Comparison of ENCODE assay signal across 8 cellular contexts in genomic region chr5:37197340-37198050, GRCh38. TPM values are rescaled to one million over a fixed set of nuclear protein-coding genes. Genes with fewer than 3 reads are reported as not detected.
DNase-seq lines count a peak whose midpoint lies in the region; ATAC-seq, FAIRE-seq and TF ChIP-seq lines count a peak whose summit lies in the region.

No MANE protein-coding gene starts in this region.

- no peaks in the 10 kb centered on the region for H4K20me1 ChIP-seq in astrocyte (ENCODE audit: insufficient read depth, low read length)

- no peaks in the 10 kb centered on the region for H3K27me3 Mint-ChIP-seq in CD4-positive, alpha-beta T cell
- H3K27me3 Mint-ChIP-seq in astrocyte (ENCODE audit: low read depth, unreplicated experiment), result no peaks in the 10 kb centered on the region

- peak overlapping the region; percentile 84 for H3K4me3 Mint-ChIP-seq in CD4-positive, alpha-beta T cell
- H3K4me3 Mint-ChIP-seq in astrocyte (ENCODE audit: unreplicated experiment), result no peak overlapping the region

- peak in 1 of 10 experiments; percentile 9 for DNase-seq in CD4-positive, alpha-beta T cell
- DNase-seq in astrocyte (ENCODE audit: low read depth), result no peak
- no peak for DNase-seq in AG08395 (ENCODE audit: low spot score)
- no peak for DNase-seq in GDM1 (lab: John Stamatoyannopoulos, UW)
- no peak for DNase-seq in NCI-H2227 (lab: John Stamatoyannopoulos, UW; ENCODE audit: unreplicated experiment)
- DNase-seq in C1 segment of cervical spinal cord (lab: John Stamatoyannopoulos, UW), result no peak

- no peak for TF ChIP-seq CTCF in CD4-positive, alpha-beta T cell (IDR thresholded peaks at IDR 0.05)
- TF ChIP-seq CTCF in astrocyte (IDR thresholded peaks at IDR 0.05; ENCODE audit: insufficient read depth, low read depth, low read length), result no peak

- H2AFZ ChIP-seq in astrocyte (ENCODE audit: low read depth, low read length), result no peak overlapping the region

- POLR2A ChIA-PET in CD4-positive, alpha-beta T cell (lab: Charles Lee), result interaction anchor here (0.6 to 1.6 kb wide), 4 partner anchors 12 to 363 kb away, joined by 3 to 9 read pairs (median 4); partner anchors contain the start of gene NUP155

- no peak overlapping the region for H3K27ac ChIP-seq in CD4-positive, alpha-beta T cell (ENCODE audit: low read depth, low read length)
- H3K27ac ChIP-seq in astrocyte (ENCODE audit: low read depth, low read length), result no peak overlapping the region

- intact Hi-C loops in CD4-positive, alpha-beta T cell (cut with DNase I, micrococcal nuclease), result no loop called here

- no peaks in the 10 kb centered on the region for H3K4me1 ChIP-seq in astrocyte (ENCODE audit: insufficient read depth, low read length)

- peaks cover 16% of the 10 kb centered on the region for H3K36me3 ChIP-seq in astrocyte (ENCODE audit: insufficient read depth, low read length)

- peak; percentile 57 for ATAC-seq in CD4-positive, alpha-beta T cell (ENCODE audit: poor library complexity)
- ATAC-seq in GM19455 (IDR thresholded peaks at IDR 0.05; ENCODE audit: unreplicated experiment), result peak; percentile 71
- peak; percentile 60 for ATAC-seq in HG03469 (IDR thresholded peaks at IDR 0.05; ENCODE audit: unreplicated experiment)

- no peak for FAIRE-seq in astrocyte (lab: Jason Lieb, UNC)

- CTCF ChIA-PET in CD4-positive, alpha-beta T cell (lab: Charles Lee), result no interaction called here

- peak overlapping the region; percentile 76 for H3K27ac Mint-ChIP-seq in CD4-positive, alpha-beta T cell
- no peak overlapping the region for H3K27ac Mint-ChIP-seq in astrocyte (ENCODE audit: unreplicated experiment)

- peaks cover 19% of the 10 kb centered on the region for H3K4me1 Mint-ChIP-seq in CD4-positive, alpha-beta T cell (ENCODE audit: low read depth)
- H3K4me1 Mint-ChIP-seq in astrocyte (ENCODE audit: low read depth, unreplicated experiment), result peaks cover 8% of the 10 kb centered on the region

- no peak overlapping the region for H3K4me3 ChIP-seq in astrocyte (ENCODE audit: insufficient read depth, low read depth, low read length)

- peak overlapping the region; percentile 9 for H3K4me2 ChIP-seq in astrocyte (ENCODE audit: low read length)

- no peak overlapping the region for H3K9ac ChIP-seq in astrocyte (ENCODE audit: low read length)

- H3K79me2 ChIP-seq in astrocyte (ENCODE audit: insufficient read depth, low read length), result no peaks in the 10 kb centered on the region

- no peaks in the 10 kb centered on the region for H3K9me3 ChIP-seq in CD4-positive, alpha-beta T cell (ENCODE audit: control insufficient read depth, low read length)
- H3K9me3 ChIP-seq in astrocyte (ENCODE audit: insufficient read depth, low read depth, low read length), result no peaks in the 10 kb centered on the region

- no peaks in the 10 kb centered on the region for H3K9me3 Mint-ChIP-seq in CD4-positive, alpha-beta T cell
- H3K9me3 Mint-ChIP-seq in astrocyte (ENCODE audit: unreplicated experiment), result no peaks in the 10 kb centered on the region

- H3K27me3 ChIP-seq in CD4-positive, alpha-beta T cell (ENCODE audit: control insufficient read depth, insufficient read depth, low read length), result no peaks in the 10 kb centered on the region
- H3K27me3 ChIP-seq in astrocyte (ENCODE audit: insufficient read depth, low read length), result no peaks in the 10 kb centered on the region

- H3K36me3 Mint-ChIP-seq in CD4-positive, alpha-beta T cell (ENCODE audit: low read depth), result peaks cover 24% of the 10 kb centered on the region
- peaks cover 11% of the 10 kb centered on the region for H3K36me3 Mint-ChIP-seq in astrocyte (ENCODE audit: low read depth, unreplicated experiment)

RNA-seq across cellular contexts. Expression of gene CPLANE1, which starts 51.7 kb away (rescaled TPM):
- total RNA-seq in CD4-positive, alpha-beta T cell, result 1 to 10 TPM; 4.9 to 5.7 TPM
- total RNA-seq in astrocyte, result 21.4 and 21.8 TPM in 2 replicates
